8 cellular contexts compared by ENCODE assay signal in genomic region chr18:79951545-79952456, GRCh38. TPM values are rescaled to one million over a fixed set of nuclear protein-coding genes. Genes with fewer than 3 reads are reported as not detected.
A peak's percentile ranks its signal among the peaks of the same experiment; 100 is the strongest.
DNase-seq lines count a peak whose midpoint lies in the region; ATAC-seq and TF ChIP-seq lines count a peak whose summit lies in the region.

Gene SLC66A2, minus strand, starts transcription at chr18:79951653. Its CDS starts 727 bp downstream, at chr18:79950926.

- peaks cover 15% of the 10 kb centered on the region for H3K27me3 ChIP-seq in endodermal cell (ENCODE audit: control insufficient read depth, insufficient read depth, low read length, poor library complexity, severe bottlenecking)

- peak within 1 kb of the TSS; percentile 84 for H3K4me3 ChIP-seq in endodermal cell (ENCODE audit: low read length)
- peak within 1 kb of the TSS; percentile 82 for H3K4me3 ChIP-seq in mesodermal cell (ENCODE audit: extremely low read depth, insufficient read depth, low read length, poor library complexity, severe bottlenecking)

- peaks cover 3% of the 10 kb centered on the region for H3K4me1 Mint-ChIP-seq in endodermal cell

- H3K4me3 Mint-ChIP-seq in endodermal cell = peak within 1 kb of the TSS; percentile 62

- H3K9me3 ChIP-seq in endodermal cell (ENCODE audit: control insufficient read depth, low read length) (no peaks in the 10 kb centered on the region), mesodermal cell (ENCODE audit: control insufficient read depth, low read length) (no peaks in the 10 kb centered on the region)

- TF ChIP-seq POLR2A in GM19099 (IDR thresholded peaks at IDR 0.05; ENCODE audit: extremely low read depth, insufficient read length, low read depth) = peak; percentile 67

- H3K36me3 Mint-ChIP-seq in endodermal cell (ENCODE audit: low read depth) = peaks cover 19% of the 10 kb centered on the region

- no peaks in the 10 kb centered on the region for H3K4me1 ChIP-seq in endodermal cell (ENCODE audit: control insufficient read depth, insufficient read depth, low read length)
- peaks cover 7% of the 10 kb centered on the region for H3K4me1 ChIP-seq in mesodermal cell (ENCODE audit: control insufficient read depth, insufficient read depth, low read length, poor library complexity, severe bottlenecking)

- H3K27ac ChIP-seq in endodermal cell (ENCODE audit: low read depth, low read length) = no peak within 1 kb of the TSS
- no peak within 1 kb of the TSS for H3K27ac ChIP-seq in mesodermal cell (ENCODE audit: low read depth, low read length, severe bottlenecking)

- H3K9me3 Mint-ChIP-seq in endodermal cell = no peaks in the 10 kb centered on the region

- peaks cover 74% of the 10 kb centered on the region for H3K27me3 Mint-ChIP-seq in endodermal cell (ENCODE audit: insufficient read depth)

- ATAC-seq in HG03439 (IDR thresholded peaks at IDR 0.05; ENCODE audit: unreplicated experiment) = peak; percentile 74

- DNase-seq in Ammon's horn (ENCODE audit: low spot score) (peak; percentile 91), NOMO-1 (lab: John Stamatoyannopoulos, UW; ENCODE audit: unreplicated experiment in 2 of 2) (peak; percentile 71 to 84), endodermal cell (peak; percentile 96)
- peak; percentile 85 to 98 (median 97) for DNase-seq in activated CD8-positive, alpha-beta memory T cell treated with anti-CD3 and anti-CD28 coated beads for 48 hours (ENCODE audit: low read depth in 2 of 3, low spot score in 2 of 3)
- DNase-seq in stimulated activated CD8-positive, alpha-beta memory T cell treated with anti-CD3 and anti-CD28 coated beads, Interleukin-15, amount 100 ng/mL, for 4 hours (ENCODE audit: low read depth in 2 of 2) = peak; percentile 83 to 86

- WGBS in endodermal cell (ENCODE audit: insufficient coverage in 1 of 2, insufficient read length in 1 of 2), 2 experiments = 0 to 1% methylated on average over 22 to 127 of the region's 127 CpGs
- 0 to 1% methylated on average over 99 of the region's 127 CpGs for WGBS in mesodermal cell (ENCODE audit: insufficient coverage in 2 of 2), 2 experiments

- H3K36me3 ChIP-seq in endodermal cell (ENCODE audit: control insufficient read depth, insufficient read depth, low read length) (peaks cover 11% of the 10 kb centered on the region), mesodermal cell (ENCODE audit: control insufficient read depth, insufficient read depth, low read length) (peaks cover 20% of the 10 kb centered on the region)

- peak; percentile 30 for TF ChIP-seq CTCF in endodermal cell (conservative IDR thresholded peaks at IDR 0.05)

- H3K9ac ChIP-seq in endodermal cell (ENCODE audit: extremely low read depth, low read length, poor library complexity, severe bottlenecking) = no peak within 1 kb of the TSS

- no peak within 1 kb of the TSS for H3K27ac Mint-ChIP-seq in endodermal cell

RNA-seq across cellular contexts. Expression of gene SLC66A2, which starts in this region (rescaled TPM):
- total RNA-seq in endodermal cell = 10 to 100 TPM; 30.3 to 32.4 TPM
- polyA plus RNA-seq in endodermal cell (2013, experiment 1 of 2) = 16.2 TPM
- polyA plus RNA-seq in endodermal cell (2013, experiment 2 of 2) = 16.9 TPM
- 18.7 TPM for polyA plus RNA-seq in mesodermal cell (2013, experiment 1 of 2)
- 18.1 TPM for polyA plus RNA-seq in mesodermal cell (2013, experiment 2 of 2)
